ENCODE assay signal across 25 cellular contexts in genomic region chr10:111114931-111115500, GRCh38. TPM values are rescaled to one million over a fixed set of nuclear protein-coding genes. Genes with fewer than 3 reads are reported as not detected.
DNase-seq lines count a peak whose midpoint lies in the region; TF ChIP-seq lines count a peak whose summit lies in the region.
"Had no signal": no experiment of that assay in that cellular context is flagged by ENCODE, and none has a peak within 500 bp of the region (broad histone marks: within the 10 kb centered on the region; RNA-seq: fewer than 3 reads in every experiment).

No MANE protein-coding gene starts in this region.

- H4K91ac ChIP-seq in trophoblast cell (ENCODE audit: low read depth, low read length), result no peak overlapping the region

- no peak overlapping the region for H3K9ac ChIP-seq in endodermal cell (ENCODE audit: extremely low read depth, low read length, poor library complexity, severe bottlenecking)
- no peak overlapping the region for H3K9ac ChIP-seq in trophoblast cell (ENCODE audit: low read length)
- H3K9ac ChIP-seq in SK-N-SH, result no peak overlapping the region
- H3K9ac ChIP-seq: BLaER1 had no signal

- H4K8ac ChIP-seq in trophoblast cell (ENCODE audit: low read depth, low read length), result no peak overlapping the region

- H2AFZ ChIP-seq in trophoblast cell (ENCODE audit: insufficient read depth, low read length, poor library complexity), result no peak overlapping the region
- H2AFZ ChIP-seq in SK-N-SH (ENCODE audit: low read depth), result no peak overlapping the region

- H3K79me2 ChIP-seq in trophoblast cell (ENCODE audit: control insufficient read depth, insufficient read depth, low read length, poor library complexity) (no peaks in the 10 kb centered on the region), SK-N-SH (ENCODE audit: insufficient read depth) (no peaks in the 10 kb centered on the region)

- no peak overlapping the region for H3K14ac ChIP-seq in trophoblast cell (ENCODE audit: low read length)

- no peaks in the 10 kb centered on the region for H3K4me1 ChIP-seq in endodermal cell (ENCODE audit: control insufficient read depth, insufficient read depth, low read length)
- no peaks in the 10 kb centered on the region for H3K4me1 ChIP-seq in trophoblast cell (ENCODE audit: control insufficient read depth in 1 of 2, insufficient read depth in 2 of 2, low read length in 2 of 2)
- no peaks in the 10 kb centered on the region; a peak in 1 of 4 replicates for H3K4me1 ChIP-seq in SK-N-SH (ENCODE audit: control insufficient read depth in 1 of 2, insufficient read depth in 2 of 2, low read depth in 1 of 2, low read length in 1 of 2)
- H3K4me1 ChIP-seq: BLaER1 had no signal

- no peak overlapping the region for H2BK120ac ChIP-seq in trophoblast cell (ENCODE audit: insufficient read depth, low read length, poor library complexity)

- H3K23ac ChIP-seq in trophoblast cell (ENCODE audit: low read length), result no peak overlapping the region

- H3K9me2 ChIP-seq in SK-N-SH, result no peaks in the 10 kb centered on the region

- no peak overlapping the region for H3K4me3 Mint-ChIP-seq in endodermal cell

- CTCF ChIA-PET in SK-N-SH (lab: Yijun Ruan, JAX), result interaction anchor here (1.1 kb wide), 1 partner anchor 14 kb away, joined by 3 read pairs; no protein-coding TSS in a partner anchor

- no peak overlapping the region for H2BK5ac ChIP-seq in trophoblast cell (ENCODE audit: low read depth, low read length, poor library complexity)

- no peaks in the 10 kb centered on the region for H3K27me3 Mint-ChIP-seq in endodermal cell (ENCODE audit: insufficient read depth)

- TF ChIP-seq EP300 in SK-N-SH (IDR thresholded peaks at IDR 0.05; ENCODE audit: borderline replicate concordance in 1 of 2, low read depth in 1 of 2, low read length in 1 of 2), result no peak

- H3K9me3 Mint-ChIP-seq in endodermal cell, result no peaks in the 10 kb centered on the region
- H3K9me3 Mint-ChIP-seq: CD4-positive, CD25-positive, alpha-beta regulatory T cell had no signal

- no peak overlapping the region for H3K4ac ChIP-seq in trophoblast cell (ENCODE audit: low read depth, low read length)

- TF ChIP-seq CTCF in endodermal cell (conservative IDR thresholded peaks at IDR 0.05) (no peak), GM10266 (IDR thresholded peaks at IDR 0.05; ENCODE audit: control insufficient read depth, insufficient read depth, low read depth, missing control alignments) (no peak), SK-N-SH (IDR thresholded peaks at IDR 0.05) (no peak)

- POLR2A ChIA-PET in SK-N-SH (lab: Yijun Ruan, JAX), result no interaction called here

- H3K4me3 ChIP-seq in endodermal cell (ENCODE audit: low read length) (no peak overlapping the region), trophoblast cell (ENCODE audit: low read depth, low read length) (peak overlapping the region; percentile 2), SK-N-SH (ENCODE audit: low read depth in 2 of 2, low read length in 1 of 2) (no peak overlapping the region)
- H3K4me3 ChIP-seq: BLaER1, MG63, SJCRH30 had no signal

- H3K27ac Mint-ChIP-seq in endodermal cell, result no peak overlapping the region
- H3K27ac Mint-ChIP-seq: CD4-positive, CD25-positive, alpha-beta regulatory T cell had no signal

- no peak overlapping the region for H3K27ac ChIP-seq in endodermal cell (ENCODE audit: low read depth, low read length)
- H3K27ac ChIP-seq in trophoblast cell (ENCODE audit: low read depth, low read length), result no peak overlapping the region
- no peak overlapping the region for H3K27ac ChIP-seq in SK-N-SH (ENCODE audit: low read depth in 2 of 2, low read length in 1 of 2)
- H3K27ac ChIP-seq: BLaER1, SJCRH30 had no signal

- H4K20me1 ChIP-seq in SK-N-SH (ENCODE audit: insufficient read depth), result no peaks in the 10 kb centered on the region
- H4K20me1 ChIP-seq: BLaER1 had no signal

- no peak overlapping the region for H2BK12ac ChIP-seq in trophoblast cell (ENCODE audit: low read length)

- peak; percentile 30 for DNase-seq in activated effector memory CD4-positive, alpha-beta T cell treated with anti-CD3 and anti-CD28 coated beads, Interleukin-2, amount 50 U/mL, for 16 hours
- no peak for DNase-seq in activated effector memory CD4-positive, alpha-beta T cell treated with Interleukin-2 at 50 U/mL for 16 hours
- DNase-seq in endodermal cell (peak; percentile 46), trophoblast cell (no peak), GM10266 (ENCODE audit: extremely low spot score) (no peak), SK-N-SH (no peak), AG08395 (ENCODE audit: low spot score) (no peak)
- DNase-seq: 8988T; ACHN; CD4-positive, CD25-positive, alpha-beta regulatory T cell; GOT3; HCEC 1CT; IMR-90; KG1; NCI-H1105 treated with DMSO at 0.1 percent for 48 hours; NCI-H146; NCI-H2029; NCI-H446 treated with DMSO at 0.1 percent for 48 hours; NCI-H526; NCI-H82; NK-92 treated with Interleukin-12 subunit alpha and Interleukin-12 subunit beta, amount 100 ng/mL, for 24 hours; PC-3; SJCRH30 had no signal

- TF ChIP-seq RAD21 in SK-N-SH (IDR thresholded peaks at IDR 0.05; ENCODE audit: low read length), result no peak

- H4K12ac ChIP-seq in trophoblast cell (ENCODE audit: low read depth, low read length), result no peak overlapping the region

- H3K27me3 ChIP-seq in endodermal cell (ENCODE audit: control insufficient read depth, insufficient read depth, low read length, poor library complexity, severe bottlenecking) (peaks cover 4% of the 10 kb centered on the region), trophoblast cell (ENCODE audit: insufficient read depth, low read length) (no peaks in the 10 kb centered on the region), SK-N-SH (ENCODE audit: insufficient read depth) (no peaks in the 10 kb centered on the region)
- H3K27me3 ChIP-seq: BLaER1, MG63 had no signal

- H3K36me3 ChIP-seq in endodermal cell (ENCODE audit: control insufficient read depth, insufficient read depth, low read length) (no peaks in the 10 kb centered on the region), trophoblast cell (ENCODE audit: control insufficient read depth in 1 of 2, insufficient read depth in 2 of 2, low read length in 2 of 2) (no peaks in the 10 kb centered on the region), SK-N-SH (replicated peaks in 1 of 2; ENCODE audit: control insufficient read depth in 1 of 2, insufficient read depth in 2 of 2, low read length in 1 of 2) (no peaks in the 10 kb centered on the region)
- H3K36me3 ChIP-seq: BLaER1, MG63, SJCRH30 had no signal

- no peaks in the 10 kb centered on the region for H3K36me3 Mint-ChIP-seq in endodermal cell (ENCODE audit: low read depth)
- H3K36me3 Mint-ChIP-seq: CD4-positive, CD25-positive, alpha-beta regulatory T cell had no signal

- no peak overlapping the region for H3K18ac ChIP-seq in trophoblast cell (ENCODE audit: low read length)

- no peaks in the 10 kb centered on the region for H3K79me1 ChIP-seq in trophoblast cell (ENCODE audit: low read length)

- H3F3A ChIP-seq in SK-N-SH (replicated peaks; ENCODE audit: insufficient read depth), result no peaks in the 10 kb centered on the region

- no peaks in the 10 kb centered on the region for H3K4me1 Mint-ChIP-seq in endodermal cell

- no peak overlapping the region for H3K4me2 ChIP-seq in trophoblast cell (ENCODE audit: low read length)
- no peak overlapping the region for H3K4me2 ChIP-seq in SK-N-SH
- H3K4me2 ChIP-seq: BLaER1 had no signal

- 90% methylated on average over 10 of the region's 10 CpGs; no CpG with 5 or more reads in 1 of the 2 experiments for WGBS in endodermal cell (ENCODE audit: insufficient coverage in 1 of 2, insufficient read length in 1 of 2), 2 experiments
- no CpG with 5 or more reads among the region's 10 CpGs for WGBS in trophoblast cell (ENCODE audit: extremely low coverage, insufficient coverage, insufficient read length)
- WGBS in SK-N-SH (ENCODE audit: low lambda C conversion rate), result 42% methylated on average over 10 of the region's 10 CpGs

- no peak overlapping the region for H2AK5ac ChIP-seq in trophoblast cell (ENCODE audit: low read length)

- no peaks in the 10 kb centered on the region for H3K9me3 ChIP-seq in endodermal cell (ENCODE audit: control insufficient read depth, low read length)
- peaks cover 2% of the 10 kb centered on the region for H3K9me3 ChIP-seq in trophoblast cell (ENCODE audit: insufficient read depth, low read depth, low read length)
- H3K9me3 ChIP-seq in SK-N-SH, result no peaks in the 10 kb centered on the region
- H3K9me3 ChIP-seq: BLaER1, MG63, SJCRH30 had no signal

TF ChIP-seq in SK-N-SH, 30 proteins besides CTCF, POLR2A, EP300 and RAD21:
- TF ChIP-seq SMC3 (IDR thresholded peaks at IDR 0.05; ENCODE audit: low read depth, low read length), result no peak
- TF ChIP-seq GATA2 (CRISPR knock-in tag; IDR thresholded peaks at IDR 0.05), result no peak
- TF ChIP-seq POLR2AphosphoS5 (IDR thresholded peaks at IDR 0.05; ENCODE audit: low read depth, low read length), result no peak
- no peak for TF ChIP-seq MEF2A (IDR thresholded peaks at IDR 0.05; ENCODE audit: borderline replicate concordance, low read depth)
- no peak for TF ChIP-seq YY1 (IDR thresholded peaks at IDR 0.05; ENCODE audit: low read depth)
- no peak for TF ChIP-seq FOXJ3 (CRISPR knock-in tag; IDR thresholded peaks at IDR 0.05)
- TF ChIP-seq NRF1 (IDR thresholded peaks at IDR 0.05; ENCODE audit: low read depth, low read length), result no peak
- no peak for TF ChIP-seq MAX (IDR thresholded peaks at IDR 0.05; ENCODE audit: low read depth)
- no peak for TF ChIP-seq USF1 (IDR thresholded peaks at IDR 0.05; ENCODE audit: borderline replicate concordance, low read depth)
- TF ChIP-seq TCF12 (IDR thresholded peaks at IDR 0.05), result no peak
- no peak for TF ChIP-seq TAF1 (IDR thresholded peaks at IDR 0.05; ENCODE audit: borderline replicate concordance, low read depth, low read length)
- TF ChIP-seq RXRA (IDR thresholded peaks at IDR 0.05; ENCODE audit: borderline replicate concordance, low read depth), result no peak
- TF ChIP-seq FOXM1 (IDR thresholded peaks at IDR 0.05; ENCODE audit: low read depth), result no peak
TF ChIP-seq in SK-N-SH: peak in this region for 0.

RNA-seq across cellular contexts. Expression of gene ADRA2A, which starts 38.2 kb away (rescaled TPM):
- under 1 TPM in 1 of 2 donors, not detected in 1; 0.13 TPM for total RNA-seq in endodermal cell
- polyA plus RNA-seq in endodermal cell (2013, experiment 1 of 2), result 0.53 TPM
- 0.87 TPM for polyA plus RNA-seq in endodermal cell (2013, experiment 2 of 2)
- 0.08 and 0.11 TPM in 2 replicates for polyA plus RNA-seq in trophoblast cell (2013)
- polyA plus RNA-seq in SK-N-SH (2012; rRNA removed), result 0.02 TPM in 1 of 2 replicates, not detected in the other
- under 0.01 TPM in 1 of 2 replicates, not detected in the other for polyA plus RNA-seq in SK-N-SH (2012; cell fraction: cytosol; rRNA removed)
- polyA plus RNA-seq in SK-N-SH (2012; cell fraction: nucleus; rRNA removed), result 0.05 TPM in 1 of 2 replicates, not detected in the other
- total RNA-seq: IMR-90, PC-3 had no signal
- polyA plus RNA-seq: CD4-positive, CD25-positive, alpha-beta regulatory T cell; IMR-90 had no signal

Comparison
In these comparisons a context has a peak if more than half of its experiments do, and no peak if none do; other contexts are left out.
1. DNase-seq: peak in activated effector memory CD4-positive, alpha-beta T cell treated with anti-CD3 and anti-CD28 coated beads, Interleukin-2, amount 50 U/mL, for 16 hours (single experiment) and endodermal cell (single experiment); none in activated effector memory CD4-positive, alpha-beta T cell treated with Interleukin-2 at 50 U/mL for 16 hours (single experiment), trophoblast cell (0 of 2), GM10266 (single experiment), SK-N-SH (single experiment) and AG08395 (single experiment).